24 cellular contexts compared by ENCODE assay signal in genomic region chr4:173758132-173758531, GRCh38.
DNase-seq lines count a peak whose midpoint lies in the region; ATAC-seq, FAIRE-seq and TF ChIP-seq lines count a peak whose summit lies in the region.
"Had no signal": no experiment of that assay in that cellular context is flagged by ENCODE, and none has a peak within 500 bp of the region (broad histone marks: within the 10 kb centered on the region; RNA-seq: fewer than 3 reads in every experiment).

No MANE protein-coding gene starts in this region.

- H3K4me1 ChIP-seq in SK-N-SH (ENCODE audit: control insufficient read depth in 1 of 2, insufficient read depth in 2 of 2, low read depth in 1 of 2, low read length in 1 of 2): peaks cover 0 to 25% of the 10 kb centered on the region in 2 experiments; a peak in 2 of 4 replicates
- H3K4me1 ChIP-seq in A549: no peaks in the 10 kb centered on the region
- no peaks in the 10 kb centered on the region for H3K4me1 ChIP-seq in K562 (replicated peaks in 1 of 2; ENCODE audit: control insufficient read depth in 2 of 2, insufficient read depth in 2 of 2, low read length in 2 of 2)
- H3K4me1 ChIP-seq: BLaER1, Caco-2 had no signal

- TF ChIP-seq EP300 in SK-N-SH (IDR thresholded peaks at IDR 0.05; ENCODE audit: borderline replicate concordance in 1 of 2, low read depth in 1 of 2, low read length in 1 of 2) (no peak), A549 (IDR thresholded peaks at IDR 0.05) (no peak), K562 (IDR thresholded peaks at IDR 0.05; ENCODE audit: low read length) (no peak)

- CTCF ChIA-PET in SK-N-SH (lab: Yijun Ruan, JAX) (interaction anchor here (1.1 to 2.5 kb wide), 3 partner anchors 10 to 338 kb away, joined by 3 to 14 read pairs (median 5); no protein-coding TSS in a partner anchor), A549 (lab: Yijun Ruan, JAX) (no interaction called here), K562 (lab: Yijun Ruan, JAX; ENCODE audit: low intra/inter-chr PET ratio) (no interaction called here)

- BruUV-seq in K562 (replicated peaks; lab: Mats Ljungman, UMichigan): no TSS peak

- H3K27me3 ChIP-seq in SK-N-SH (ENCODE audit: insufficient read depth): no peaks in the 10 kb centered on the region
- H3K27me3 ChIP-seq in K562 (ENCODE audit: control insufficient read depth in 2 of 2, insufficient read depth in 2 of 2, low read length in 2 of 2): no peaks in the 10 kb centered on the region
- H3K27me3 ChIP-seq: BE2C, BLaER1 had no signal

- H3K4me3 Mint-ChIP-seq in CD14-positive monocyte: no peak overlapping the region
- H3K4me3 Mint-ChIP-seq: CD4-positive, alpha-beta T cell; CD8-positive, alpha-beta T cell had no signal

- no peak for FAIRE-seq in A549 (lab: Jason Lieb, UNC)
- FAIRE-seq in K562 (lab: Jason Lieb, UNC): no peak
- FAIRE-seq: GM12878, GM12892, GM18507 had no signal

- in situ Hi-C loops in K562 (cut with MboI): no loop called here

- no peak for DNase-seq in SK-N-SH
- no peak for DNase-seq in A549 (ENCODE audit: low read depth in 1 of 2, low spot score in 1 of 2)
- no peak for DNase-seq in K562 (ENCODE audit: extremely low read depth in 1 of 4, low spot score in 3 of 4)
- DNase-seq in CD14-positive monocyte (ENCODE audit: low spot score): no peak
- DNase-seq: ACHN; BE2C; C1 segment of cervical spinal cord; Caco-2; CD4-positive, alpha-beta T cell; CD8-positive, alpha-beta T cell; DMS 273 treated with DMSO at 0.1 percent for 48 hours; DMS153; DMS53; DMS79; DND-41; EL; GDM1 had no signal

- H3K36me3 Mint-ChIP-seq in CD14-positive monocyte: no peaks in the 10 kb centered on the region
- H3K36me3 Mint-ChIP-seq: CD8-positive, alpha-beta T cell had no signal

- ATAC-seq in SK-N-SH treated with all-trans-retinoic acid at 6 μM for 48 hours (no peak), A549 (no peak), K562 (no peak), HG03520 (IDR thresholded peaks at IDR 0.05; ENCODE audit: unreplicated experiment) (no peak)
- ATAC-seq: CD8-positive, alpha-beta T cell; GM12878 had no signal

- H3K4me1 Mint-ChIP-seq in CD14-positive monocyte: no peaks in the 10 kb centered on the region

- 42% methylated on average over 1 of the region's 1 CpG for WGBS in SK-N-SH (ENCODE audit: low lambda C conversion rate)
- WGBS in A549 (ENCODE audit: missing lambda C conversion rate): 0% methylated on average over 1 of the region's 1 CpG
- 0% methylated on average over 1 of the region's 1 CpG for WGBS in K562 (ENCODE audit: insufficient coverage, low coverage, missing lambda C conversion rate)

- no peak overlapping the region for H3K9ac ChIP-seq in SK-N-SH
- H3K9ac ChIP-seq in K562 (ENCODE audit: insufficient read depth in 1 of 2, low read depth in 2 of 2, low read length in 2 of 2): no peak overlapping the region
- H3K9ac ChIP-seq: BLaER1 had no signal

- H3K36me3 ChIP-seq in SK-N-SH (replicated peaks in 1 of 2; ENCODE audit: control insufficient read depth in 1 of 2, insufficient read depth in 2 of 2, low read length in 1 of 2) (no peaks in the 10 kb centered on the region), K562 (ENCODE audit: control insufficient read depth, insufficient read depth, low read length) (no peaks in the 10 kb centered on the region)
- H3K36me3 ChIP-seq: BLaER1 had no signal

- H3K79me2 ChIP-seq in SK-N-SH (ENCODE audit: insufficient read depth) (no peaks in the 10 kb centered on the region), K562 (ENCODE audit: control insufficient read depth, insufficient read depth, low read length) (no peaks in the 10 kb centered on the region)

- TF ChIP-seq RAD21 in SK-N-SH (IDR thresholded peaks at IDR 0.05; ENCODE audit: low read length) (no peak), A549 (conservative IDR thresholded peaks at IDR 0.05 in 1 of 2, IDR thresholded peaks at IDR 0.05 in 1 of 2) (no peak), K562 (CRISPR knock-in tag; conservative IDR thresholded peaks at IDR 0.05 in 1 of 2, IDR thresholded peaks at IDR 0.05 in 1 of 2) (no peak)

- H3K4me2 ChIP-seq in SK-N-SH (no peak overlapping the region), A549 (no peak overlapping the region), K562 (ENCODE audit: insufficient read depth, low read length) (no peak overlapping the region)
- H3K4me2 ChIP-seq: BLaER1 had no signal

- peak overlapping the region in 1 of 2 experiments; percentile 68; a peak in 2 of 4 replicates for H3K27ac ChIP-seq in SK-N-SH (ENCODE audit: low read depth in 2 of 2, low read length in 1 of 2)
- no peak overlapping the region for H3K27ac ChIP-seq in A549
- H3K27ac ChIP-seq in K562 (ENCODE audit: extremely low read depth, low read depth, low read length): no peak overlapping the region
- H3K27ac ChIP-seq: 22Rv1, BLaER1 had no signal

- H4K20me1 ChIP-seq in SK-N-SH (ENCODE audit: insufficient read depth): no peaks in the 10 kb centered on the region
- no peaks in the 10 kb centered on the region for H4K20me1 ChIP-seq in K562 (replicated peaks; ENCODE audit: control insufficient read depth, insufficient read depth, low read length)
- H4K20me1 ChIP-seq: BLaER1 had no signal

- H3K27me3 Mint-ChIP-seq in CD14-positive monocyte (ENCODE audit: low read depth in 3 of 3): peaks cover 2 to 6% (median 2%) of the 10 kb centered on the region in 3 donors
- H3K27me3 Mint-ChIP-seq: CD4-positive, alpha-beta T cell had no signal

- peaks cover 0 to 3% (median 0%) of the 10 kb centered on the region in 7 donors for H3K9me3 Mint-ChIP-seq in CD14-positive monocyte
- H3K9me3 Mint-ChIP-seq: CD8-positive, alpha-beta T cell had no signal

- TF ChIP-seq CTCF in SK-N-SH (IDR thresholded peaks at IDR 0.05) (no peak), A549 (IDR thresholded peaks at IDR 0.05) (no peak), K562 (IDR thresholded peaks at IDR 0.05 in 2 of 3, conservative IDR thresholded peaks at IDR 0.05 in 1 of 3; ENCODE audit: insufficient read depth in 2 of 3, low read depth in 1 of 3, low read length in 3 of 3) (no peak), CD14-positive monocyte (IDR thresholded peaks at IDR 0.05) (no peak)

- H3F3A ChIP-seq in SK-N-SH (replicated peaks; ENCODE audit: insufficient read depth): no peaks in the 10 kb centered on the region

- POLR2A ChIA-PET in SK-N-SH (lab: Yijun Ruan, JAX): no interaction called here
- POLR2A ChIA-PET in A549 (lab: Yijun Ruan, JAX): no interaction called here
- POLR2A ChIA-PET in K562 (lab: Yijun Ruan, JAX): no interaction called here

- no peak for TF ChIP-seq POLR2A in A549 (IDR thresholded peaks at IDR 0.05; ENCODE audit: low read length)
- no peak for TF ChIP-seq POLR2A in K562 (conservative IDR thresholded peaks at IDR 0.05)

- H3K9me3 ChIP-seq in SK-N-SH: no peaks in the 10 kb centered on the region
- H3K9me3 ChIP-seq in A549: no peaks in the 10 kb centered on the region
- no peaks in the 10 kb centered on the region for H3K9me3 ChIP-seq in K562 (replicated peaks; ENCODE audit: control insufficient read depth, insufficient read depth, low read depth, low read length)
- H3K9me3 ChIP-seq: BE2C, BLaER1, Caco-2 had no signal

- no peak overlapping the region for H3K27ac Mint-ChIP-seq in CD14-positive monocyte
- H3K27ac Mint-ChIP-seq: CD4-positive, alpha-beta T cell; CD8-positive, alpha-beta T cell had no signal

- H3K9me1 ChIP-seq in K562 (ENCODE audit: control insufficient read depth, insufficient read depth, low read length): no peaks in the 10 kb centered on the region

- intact Hi-C loops in K562 (cut with micrococcal nuclease): loop anchor here (10.0 kb wide), 2 partner anchors 323 to 397 kb away; no protein-coding TSS in a partner anchor
- intact Hi-C loops in CD14-positive monocyte (cut with micrococcal nuclease): no loop called here

- H3K4me3 ChIP-seq in SK-N-SH (ENCODE audit: low read depth in 2 of 2, low read length in 1 of 2) (no peak overlapping the region), A549 (no peak overlapping the region), K562 (no peak overlapping the region)
- H3K4me3 ChIP-seq: BLaER1, GM12878 had no signal

- H2AFZ ChIP-seq in SK-N-SH (ENCODE audit: low read depth) (no peak overlapping the region), K562 (ENCODE audit: low read depth, low read length) (no peak overlapping the region)

- no peaks in the 10 kb centered on the region for H3K9me2 ChIP-seq in SK-N-SH

TF ChIP-seq in SK-N-SH treated with all-trans-retinoic acid at 6 μM for 48 hours, 23 proteins besides CTCF, POLR2A, EP300 and RAD21:
- TF ChIP-seq ZC3H10 (CRISPR knock-in tag; IDR thresholded peaks at IDR 0.05) (peak; percentile 66; the same call in 1 of the 2 replicates), BACH2 (CRISPR knock-in tag; IDR thresholded peaks at IDR 0.05; ENCODE audit: borderline replicate concordance) (no peak), RARB (CRISPR knock-in tag; IDR thresholded peaks at IDR 0.05) (no peak)

TF ChIP-seq in SK-N-SH, 30 proteins besides CTCF, POLR2A, EP300 and RAD21:
- TF ChIP-seq EZH2phosphoT487 (IDR thresholded peaks at IDR 0.05; ENCODE audit: borderline replicate concordance, low read depth) (no peak), FOSL2 (IDR thresholded peaks at IDR 0.05; ENCODE audit: borderline replicate concordance, low read depth) (no peak), GATA2 (CRISPR knock-in tag; IDR thresholded peaks at IDR 0.05) (no peak), NRF1 (IDR thresholded peaks at IDR 0.05; ENCODE audit: low read depth, low read length) (no peak), MXI1 (IDR thresholded peaks at IDR 0.05; ENCODE audit: low read depth, low read length) (no peak), RXRA (IDR thresholded peaks at IDR 0.05; ENCODE audit: borderline replicate concordance, low read depth) (no peak)

TF ChIP-seq in A549, 52 proteins besides CTCF, POLR2A, EP300 and RAD21:
- TF ChIP-seq MAFK (IDR thresholded peaks at IDR 0.05; ENCODE audit: partially characterized antibody) (peak; percentile 40), EHMT2 (IDR thresholded peaks at IDR 0.05; ENCODE audit: low read depth) (no peak)

TF ChIP-seq in K562, 482 proteins besides CTCF, POLR2A, EP300 and RAD21:
- 0 out of 2 replicates have a peak, but pooled peaks have one; percentile 39 for TF ChIP-seq C11orf30 (IDR thresholded peaks at IDR 0.05; ENCODE audit: low read depth)
- peak; percentile 27; the same call in 1 of the 2 replicates for TF ChIP-seq MAFG (tag; conservative IDR thresholded peaks at IDR 0.05)
- TF ChIP-seq ZFP1 (CRISPR knock-in tag; IDR thresholded peaks at IDR 0.05): no peak
- TF ChIP-seq CEBPB (tag; IDR thresholded peaks at IDR 0.05): no peak
- peak; percentile 77 for TF ChIP-seq ZNF316 (IDR thresholded peaks at IDR 0.05)
